Comparison of ENCODE assay signal across 35 cellular contexts in the genomic region with DNA sequence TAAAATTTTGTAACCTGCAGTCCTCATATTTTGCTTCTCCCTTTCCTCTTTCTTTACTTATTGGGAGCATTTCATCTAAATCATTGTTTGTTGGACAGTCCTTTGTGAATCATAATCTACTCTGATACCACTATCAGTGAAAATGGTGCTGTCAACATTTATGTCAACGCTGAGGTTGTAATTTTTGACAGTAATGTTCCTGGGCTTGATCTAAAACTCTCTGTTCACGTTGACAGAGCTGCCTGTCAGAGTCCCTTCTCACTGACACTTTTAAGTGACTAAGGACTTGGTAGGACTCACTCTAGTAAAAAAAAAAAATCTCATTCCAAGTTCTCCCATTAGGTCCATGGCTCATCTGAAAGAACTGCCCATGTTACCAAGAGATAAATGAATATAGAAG.
"Had no signal": no experiment of that assay in that cellular context is flagged by ENCODE, and none has a peak within 500 bp of the region (broad histone marks: within the 10 kb centered on the region; RNA-seq: fewer than 3 reads in every experiment).

No MANE protein-coding gene starts in this region.

- H3K27ac Mint-ChIP-seq: activated B cell treated with CpG ODN at 0.5 μM for 24 hours; activated CD4-positive, alpha-beta memory T cell treated with anti-CD3 and anti-CD28 coated beads for 36 hours; activated CD4-positive, alpha-beta T cell treated with anti-CD3 and anti-CD28 coated beads, Interleukin-2, amount 10 ng/mL, durations not matched to agents 24 days and 14 days; activated CD8-positive, alpha-beta T cell treated with anti-CD3 and anti-CD28 coated beads for 36 hours; activated naive CD4-positive, alpha-beta T cell treated with anti-CD3 and anti-CD28 coated beads for 36 hours; activated naive CD4-positive, alpha-beta T cell treated with anti-CD3 and anti-CD28 coated beads, Interleukin-2, amount 50 U/mL, for 72 hours; activated naive CD8-positive, alpha-beta T cell treated with anti-CD3 and anti-CD28 coated beads for 36 hours; activated T-cell treated with anti-CD3 and anti-CD28 coated beads, Interleukin-2, amount 50 U/mL, for 72 hours; activated T-helper 1 cell treated with anti-CD3 and anti-CD28 coated beads, Interleukin-12 subunit alpha, Interleukin-12 subunit beta, Interleukin-2, Interleukin-4 antibody, amounts not matched to agents 30 ng/mL and 10 ng/mL and 1 ng/mL, durations not matched to agents 14 hours and 24 hours and 36 hours; activated T-helper 17 cell treated with anti-CD3 and anti-CD28 coated beads, Interleukin-2, amount 50 U/mL, for 72 hours; brain; T-helper 1 cell treated with Interleukin-12 subunit alpha and Interleukin-12 subunit beta and Interleukin-4 antibody, amounts not matched to agents 30 μg/mL and 1 μg/mL, for 36 hours; T-helper 2 cell treated with Interferon-gamma antibody and Interleukin-4, amounts not matched to agents 5 μg/mL and 100 μg/mL, for 36 hours had no signal

- H3K27me3 ChIP-seq: adrenal gland, ascending aorta had no signal

- H3K9me3 Mint-ChIP-seq: activated B cell treated with CpG ODN at 0.5 μM for 24 hours; activated T-cell treated with anti-CD3 and anti-CD28 coated beads, Interleukin-2, amount 50 U/mL, for 4 hours; brain had no signal

- H3K4me1 Mint-ChIP-seq: activated B cell treated with CpG ODN at 0.5 μM for 24 hours; activated CD4-positive, alpha-beta T cell treated with anti-CD3 and anti-CD28 coated beads, Interleukin-2, amount 10 ng/mL, durations not matched to agents 24 days and 14 days; activated naive CD8-positive, alpha-beta T cell treated with anti-CD3 and anti-CD28 coated beads for 36 hours; activated T-helper 17 cell treated with anti-CD3 and anti-CD28 coated beads, Interleukin-2, amount 50 U/mL, for 72 hours; brain; central memory CD8-positive, alpha-beta T cell had no signal

- H3K27me3 Mint-ChIP-seq: activated B cell treated with CpG ODN at 0.5 μM for 24 hours; activated CD4-positive, alpha-beta memory T cell treated with anti-CD3 and anti-CD28 coated beads for 36 hours; activated CD4-positive, alpha-beta T cell treated with anti-CD3 and anti-CD28 coated beads, Interleukin-2, amount 10 ng/mL, durations not matched to agents 24 days and 14 days; activated CD8-positive, alpha-beta T cell treated with anti-CD3 and anti-CD28 coated beads for 36 hours; activated naive CD8-positive, alpha-beta T cell treated with anti-CD3 and anti-CD28 coated beads for 36 hours; activated T-helper 17 cell treated with anti-CD3 and anti-CD28 coated beads, Interleukin-2, amount 50 U/mL, for 72 hours; brain; central memory CD8-positive, alpha-beta T cell had no signal

- ATAC-seq: activated CD8-positive, alpha-beta T cell treated with anti-CD3 and anti-CD28 coated beads for 36 hours; activated naive CD4-positive, alpha-beta T cell treated with anti-CD3 and anti-CD28 coated beads, Interleukin-2, amount 50 U/mL, for 72 hours; activated T-cell treated with anti-CD3 and anti-CD28 coated beads, Interleukin-2, amount 50 U/mL, for 4 hours; activated T-cell treated with anti-CD3 and anti-CD28 coated beads, Interleukin-2, amount 50 U/mL, for 72 hours; activated T-helper 17 cell treated with anti-CD3 and anti-CD28 coated beads, Interleukin-2, amount 50 U/mL, for 72 hours had no signal

- DNase-seq: activated B cell treated with CpG ODN at 0.5 μM for 24 hours; activated CD4-positive, alpha-beta memory T cell treated with anti-CD3 and anti-CD28 coated beads for 36 hours; activated CD4-positive, alpha-beta T cell treated with anti-CD3 and anti-CD28 coated beads for 4 hours; activated CD4-positive, alpha-beta T cell treated with anti-CD3 and anti-CD28 coated beads, Interleukin-2, amount 10 ng/mL, durations not matched to agents 24 days and 14 days; activated CD4-positive, alpha-beta T cell treated with anti-CD3 and anti-CD28 coated beads, Interleukin-2, amount 50 U/mL, for 1 hour; activated CD4-positive, alpha-beta T cell treated with anti-CD3 and anti-CD28 coated beads, Interleukin-2, amount 50 U/mL, for 4 hours; activated CD4-positive, CD25-positive, alpha-beta regulatory T cell treated with anti-CD3 and anti-CD28 coated beads, Interleukin-2, amount 50 U/mL, for 72 hours; activated CD8-positive, alpha-beta memory T cell treated with anti-CD3 and anti-CD28 coated beads, Interleukin-2, amount 50 U/mL, for 4 hours; activated CD8-positive, alpha-beta T cell treated with anti-CD3 and anti-CD28 coated beads for 36 hours; activated effector memory CD4-positive, alpha-beta T cell treated with anti-CD3 and anti-CD28 coated beads, Interleukin-2, amount 50 U/mL, for 16 hours; activated gamma-delta T cell treated with Interleukin-2 at 50 U/mL for 16 hours; activated naive CD4-positive, alpha-beta T cell; activated naive CD4-positive, alpha-beta T cell treated with anti-CD3 and anti-CD28 coated beads for 36 hours; activated naive CD4-positive, alpha-beta T cell treated with anti-CD3 and anti-CD28 coated beads, Interleukin-2, amount 50 U/mL, for 16 hours; activated naive CD8-positive, alpha-beta T cell treated with anti-CD3 and anti-CD28 coated beads for 36 hours; activated T-cell treated with anti-CD3 and anti-CD28 coated beads for 4 hours; activated T-cell treated with anti-CD3 and anti-CD28 coated beads, Interleukin-2, amount 50 U/mL, for 1 hour; activated T-cell treated with anti-CD3 and anti-CD28 coated beads, Interleukin-2, amount 50 U/mL, for 4 hours; activated T-cell treated with anti-CD3 and anti-CD28 coated beads, Interleukin-2, amount 50 U/mL, for 72 hours; adrenal gland; amniotic stem cell; caudate nucleus; cerebellar nuclear complex; T-helper 1 cell; T-helper 2 cell; T-helper 9 cell had no signal

- H3K4me3 Mint-ChIP-seq: activated B cell treated with CpG ODN at 0.5 μM for 24 hours; activated CD4-positive, alpha-beta memory T cell treated with anti-CD3 and anti-CD28 coated beads for 36 hours; activated CD4-positive, alpha-beta T cell treated with anti-CD3 and anti-CD28 coated beads, Interleukin-2, amount 10 ng/mL, durations not matched to agents 24 days and 14 days; activated CD8-positive, alpha-beta T cell treated with anti-CD3 and anti-CD28 coated beads for 36 hours; activated naive CD4-positive, alpha-beta T cell treated with anti-CD3 and anti-CD28 coated beads for 36 hours; activated naive CD8-positive, alpha-beta T cell treated with anti-CD3 and anti-CD28 coated beads for 36 hours; activated T-cell treated with anti-CD3 and anti-CD28 coated beads, Interleukin-2, amount 50 U/mL, for 4 hours; activated T-cell treated with anti-CD3 and anti-CD28 coated beads, Interleukin-2, amount 50 U/mL, for 72 hours; activated T-helper 1 cell treated with anti-CD3 and anti-CD28 coated beads, Interleukin-12 subunit alpha, Interleukin-12 subunit beta, Interleukin-2, Interleukin-4 antibody, amounts not matched to agents 30 ng/mL and 10 ng/mL and 1 ng/mL, durations not matched to agents 14 hours and 24 hours and 36 hours; activated T-helper 17 cell treated with anti-CD3 and anti-CD28 coated beads, Interleukin-2, amount 50 U/mL, for 72 hours; brain; central memory CD8-positive, alpha-beta T cell; T-helper 1 cell treated with Interleukin-12 subunit alpha and Interleukin-12 subunit beta and Interleukin-4 antibody, amounts not matched to agents 30 μg/mL and 1 μg/mL, for 36 hours; T-helper 2 cell treated with Interferon-gamma antibody and Interleukin-4, amounts not matched to agents 5 μg/mL and 100 μg/mL, for 36 hours had no signal

- H3K9me3 ChIP-seq: adrenal gland, ascending aorta had no signal

- H3K36me3 ChIP-seq: adrenal gland, ascending aorta had no signal

- H3K36me3 Mint-ChIP-seq: activated CD4-positive, alpha-beta memory T cell treated with anti-CD3 and anti-CD28 coated beads for 36 hours; activated naive CD4-positive, alpha-beta T cell treated with anti-CD3 and anti-CD28 coated beads, Interleukin-2, amount 50 U/mL, for 72 hours; activated naive CD8-positive, alpha-beta T cell treated with anti-CD3 and anti-CD28 coated beads for 36 hours; brain had no signal

- H3K4me3 ChIP-seq: adrenal gland, ascending aorta had no signal

- H3K4me1 ChIP-seq: adrenal gland, ascending aorta had no signal

- H3K27ac ChIP-seq: adrenal gland, ascending aorta, VCaP had no signal
